9 cellular contexts compared by ENCODE assay signal in genomic region chr2:173590278-173590811, GRCh38.
DNase-seq lines count a peak whose midpoint lies in the region; ATAC-seq, FAIRE-seq and TF ChIP-seq lines count a peak whose summit lies in the region.
"Had no signal": no experiment of that assay in that cellular context is flagged by ENCODE, and none has a peak within 500 bp of the region (broad histone marks: within the 10 kb centered on the region; RNA-seq: fewer than 3 reads in every experiment).

No MANE protein-coding gene starts in this region.

- H3K9me3 Mint-ChIP-seq in activated T-cell treated with anti-CD3 and anti-CD28 coated beads, Interleukin-2, amount 50 U/mL, for 4 hours: peaks cover 11% of the 10 kb centered on the region

- no peak for TF ChIP-seq POLR2A in GM12892 (IDR thresholded peaks at IDR 0.05; ENCODE audit: low read depth, low read length)

- no peaks in the 10 kb centered on the region for H3K36me3 Mint-ChIP-seq in activated T-cell treated with anti-CD3 and anti-CD28 coated beads, Interleukin-2, amount 50 U/mL, for 4 hours (ENCODE audit: insufficient read depth)

- no peak for FAIRE-seq in GM12892 (lab: Jason Lieb, UNC)

- no peak for ATAC-seq in activated T-cell treated with anti-CD3 and anti-CD28 coated beads, Interleukin-2, amount 50 U/mL, for 4 hours
- no peak for ATAC-seq in HG03354 (IDR thresholded peaks at IDR 0.05; ENCODE audit: poor library complexity, severe bottlenecking, unreplicated experiment)

- in situ Hi-C loops in astrocyte of the spinal cord (cut with HindIII; ENCODE audit: low sequenced_read_pairs): no loop called here

- H3K4me1 Mint-ChIP-seq in activated T-cell treated with anti-CD3 and anti-CD28 coated beads, Interleukin-2, amount 50 U/mL, for 4 hours (ENCODE audit: low read depth): no peaks in the 10 kb centered on the region

- H3K4me3 Mint-ChIP-seq in activated T-cell treated with anti-CD3 and anti-CD28 coated beads, Interleukin-2, amount 50 U/mL, for 4 hours: no peak overlapping the region
- H3K4me3 Mint-ChIP-seq: dendritic cell treated with granulocyte-macrophage colony-stimulating factor and Interleukin-4, amounts not matched to agents 40 ng/mL and 50 ng/mL, for 4 days had no signal

- no peak overlapping the region for H3K4me3 ChIP-seq in astrocyte of the spinal cord (ENCODE audit: low read depth, low read length)

- TF ChIP-seq CTCF in astrocyte of the spinal cord (IDR thresholded peaks at IDR 0.05; ENCODE audit: low read depth, low read length): no peak

- H3K27me3 Mint-ChIP-seq in activated T-cell treated with anti-CD3 and anti-CD28 coated beads, Interleukin-2, amount 50 U/mL, for 4 hours (ENCODE audit: low read depth): peaks cover 13% of the 10 kb centered on the region
- H3K27me3 Mint-ChIP-seq: dendritic cell treated with granulocyte-macrophage colony-stimulating factor and Interleukin-4, amounts not matched to agents 40 ng/mL and 50 ng/mL, for 4 days had no signal

- peak; percentile 35 for DNase-seq in Ammon's horn (ENCODE audit: low spot score)
- DNase-seq in NCI-H1694 treated with DMSO at 0.1 percent for 48 hours (lab: John Stamatoyannopoulos, UW): peak; percentile 26
- peak; percentile 98 for DNase-seq in astrocyte of the spinal cord (ENCODE audit: low read depth, low spot score)
- peak; percentile 98 for DNase-seq in kidney tubule cell (ENCODE audit: low spot score)
- DNase-seq in activated T-cell treated with anti-CD3 and anti-CD28 coated beads, Interleukin-2, amount 50 U/mL, for 4 hours: no peak
- no peak for DNase-seq in OCI-M1 (lab: John Stamatoyannopoulos, UW)
- DNase-seq in GM12892 (ENCODE audit: insufficient read length): no peak

Comparison
In these comparisons a context has a peak if more than half of its experiments do, and no peak if none do; other contexts are left out.
1. DNase-seq: peak in Ammon's horn (single experiment), NCI-H1694 treated with DMSO at 0.1 percent for 48 hours (single experiment), astrocyte of the spinal cord (single experiment) and kidney tubule cell (single experiment); none in activated T-cell treated with anti-CD3 and anti-CD28 coated beads, Interleukin-2, amount 50 U/mL, for 4 hours (single experiment), OCI-M1 (single experiment) and GM12892 (single experiment).